In genomic region chr16:17548825-17549224, GRCh38 we compare ENCODE assay signal across 8 cellular contexts.
"Had no signal": no experiment of that assay in that cellular context is flagged by ENCODE, and none has a peak within 500 bp of the region (broad histone marks: within the 10 kb centered on the region; RNA-seq: fewer than 3 reads in every experiment).

No MANE protein-coding gene starts in this region.

- H3K4me2 ChIP-seq: GM23338 had no signal

- H2AFZ ChIP-seq: GM23338 had no signal

- H3K4me3 Mint-ChIP-seq: GM23338, HFFc6, IgD-negative memory B cell had no signal

- H3K27ac ChIP-seq: HL-60 had no signal

- H3K9me3 Mint-ChIP-seq: HFFc6 had no signal

- H3K36me3 ChIP-seq: HAP-1 had no signal

- H3K4me1 Mint-ChIP-seq: GM23338 had no signal

- DNase-seq: H7, HFFc6 had no signal

- H3K27ac Mint-ChIP-seq: GM23338, HFFc6, IgD-negative memory B cell had no signal

- ATAC-seq: GM23338, HCT116, HepG2 had no signal

- H3K9me3 ChIP-seq: HAP-1 had no signal

- H3K4me3 ChIP-seq: GM23338, HAP-1 had no signal

- H3K4me1 ChIP-seq: HAP-1 had no signal
